21 cellular contexts compared by ENCODE assay signal in the genomic region with DNA sequence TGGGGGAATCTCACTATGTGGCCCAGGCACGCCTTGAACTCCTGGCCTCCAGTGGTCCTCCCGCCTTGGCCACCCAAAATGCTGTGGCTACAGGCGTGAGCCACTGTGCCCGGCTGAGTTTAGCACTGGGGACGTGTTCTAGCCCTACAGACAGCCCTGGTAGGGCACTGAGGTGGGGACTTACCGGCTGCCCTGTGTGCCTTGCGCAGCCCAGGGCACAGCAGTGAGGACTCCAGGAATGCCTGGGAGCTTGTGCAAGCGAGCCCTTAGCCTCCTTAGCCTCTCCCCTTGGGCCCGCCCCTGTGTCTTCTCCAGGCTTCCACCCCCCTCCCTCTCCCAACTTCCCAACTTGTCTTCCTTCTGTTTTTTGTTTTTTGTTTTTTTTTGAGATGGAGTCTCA. TPM values are rescaled to one million over a fixed set of nuclear protein-coding genes. Genes with fewer than 3 reads are reported as not detected.
"Had no signal": no experiment of that assay in that cellular context is flagged by ENCODE, and none has a peak within 500 bp of the region (broad histone marks: within the 10 kb centered on the region; RNA-seq: fewer than 3 reads in every experiment).

No MANE protein-coding gene starts in this region.

- H3K36me3 Mint-ChIP-seq: memory B cell, type B pancreatic cell had no signal

- H3K27ac Mint-ChIP-seq: memory B cell; nephron; stimulated activated naive CD8-positive, alpha-beta T cell treated with anti-CD3 and anti-CD28 coated beads, Interleukin-15, Interleukin-2, amounts not matched to agents 100 ng/mL and 50 ng/mL, for 24 hours; type B pancreatic cell had no signal

- ATAC-seq: activated CD4-positive, alpha-beta T cell treated with anti-CD3 and anti-CD28 coated beads for 36 hours; body of pancreas; left lung; right lobe of liver had no signal

- H3K27me3 Mint-ChIP-seq: activated CD4-positive, alpha-beta T cell treated with anti-CD3 and anti-CD28 coated beads for 36 hours; stimulated activated naive CD8-positive, alpha-beta T cell treated with anti-CD3 and anti-CD28 coated beads, Interleukin-15, Interleukin-2, amounts not matched to agents 100 ng/mL and 50 ng/mL, for 24 hours had no signal

- H3K4me3 Mint-ChIP-seq: activated CD4-positive, alpha-beta T cell treated with anti-CD3 and anti-CD28 coated beads for 36 hours; memory B cell; nephron; stimulated activated naive CD8-positive, alpha-beta T cell treated with anti-CD3 and anti-CD28 coated beads, Interleukin-15, Interleukin-2, amounts not matched to agents 100 ng/mL and 50 ng/mL, for 24 hours; type B pancreatic cell had no signal

- H3K36me3 ChIP-seq: left lung, right lobe of liver, suprapubic skin had no signal

- H3K4me1 Mint-ChIP-seq: nephron had no signal

- H3K9me3 ChIP-seq: body of pancreas, left lung, right lobe of liver, suprapubic skin had no signal

- H3K27ac ChIP-seq: body of pancreas, left lung, right lobe of liver, suprapubic skin had no signal

- H3K27me3 ChIP-seq: body of pancreas, right lobe of liver had no signal

- H3K9me3 Mint-ChIP-seq: memory B cell; nephron; stimulated activated naive CD8-positive, alpha-beta T cell treated with anti-CD3 and anti-CD28 coated beads, Interleukin-15, Interleukin-2, amounts not matched to agents 100 ng/mL and 50 ng/mL, for 24 hours; type B pancreatic cell had no signal

- H3K4me1 ChIP-seq: body of pancreas, left lung, right lobe of liver, suprapubic skin had no signal

- H3K4me3 ChIP-seq: body of pancreas, left lung, right lobe of liver, smooth muscle cell, suprapubic skin had no signal

- DNase-seq: activated CD4-positive, alpha-beta T cell treated with anti-CD3 and anti-CD28 coated beads for 36 hours; activated gamma-delta T cell; activated T-cell treated with anti-CD3 and anti-CD28 coated beads, Interleukin-2, amount 50 U/mL, for 1 hour; amygdala; body of pancreas; central memory CD4-positive, alpha-beta T cell; effector CD8-positive, alpha-beta T cell; foreskin fibroblast; hippocampal formation; kidney; left lung; stimulated activated CD4-positive, alpha-beta T cell treated with anti-CD3 and anti-CD28 coated beads, Interleukin-4, amount 100 ng/mL, for 4 hours; stimulated activated CD8-positive, alpha-beta memory T cell treated with anti-CD3 and anti-CD28 coated beads, Interleukin-4, amount 100 ng/mL, for 48 hours; SW 1271 had no signal

RNA-seq across cellular contexts. Expression of a gene that starts 21.0 kb away (rescaled TPM):
- total RNA-seq: body of pancreas had no signal
